Comparison of ENCODE assay signal across 14 cellular contexts in the genomic region with DNA sequence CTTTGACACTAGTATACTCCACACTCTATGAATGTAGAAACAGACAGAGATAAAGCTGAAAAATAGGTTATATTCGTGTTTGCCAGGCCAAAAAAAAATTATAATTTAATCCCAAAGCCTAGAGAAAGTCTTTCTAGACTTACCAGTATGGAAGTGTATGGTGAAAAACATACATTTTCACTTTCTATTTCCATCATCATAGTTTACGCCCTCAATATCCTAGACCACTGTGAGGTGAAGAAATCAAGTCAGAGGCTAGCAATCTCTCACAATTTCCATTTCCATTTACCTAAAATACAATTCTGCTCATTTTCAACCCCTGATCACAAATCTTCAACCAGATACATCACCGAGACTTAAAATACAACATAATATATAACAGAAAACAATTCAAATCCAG. TPM values are rescaled to one million over a fixed set of nuclear protein-coding genes. Genes with fewer than 3 reads are reported as not detected.
"Had no signal": no experiment of that assay in that cellular context is flagged by ENCODE, and none has a peak within 500 bp of the region (broad histone marks: within the 10 kb centered on the region; RNA-seq: fewer than 3 reads in every experiment).

No MANE protein-coding gene starts in this region.

- H3K27me3 Mint-ChIP-seq: activated CD4-positive, alpha-beta memory T cell treated with anti-CD3 and anti-CD28 coated beads for 36 hours had no signal

- H3K27me3 ChIP-seq: body of pancreas, pancreas, thyroid gland, uterus had no signal

- H3K36me3 Mint-ChIP-seq: activated CD4-positive, alpha-beta memory T cell treated with anti-CD3 and anti-CD28 coated beads for 36 hours had no signal

- H3K36me3 ChIP-seq: pancreas, thyroid gland, uterus had no signal

- FAIRE-seq: pancreas had no signal

- H3K27ac ChIP-seq: body of pancreas, epithelial cell of prostate, pancreas, thyroid gland, uterus had no signal

- H3K27ac Mint-ChIP-seq: activated CD4-positive, alpha-beta memory T cell treated with anti-CD3 and anti-CD28 coated beads for 36 hours had no signal

- H3K4me1 ChIP-seq: thyroid gland, uterus had no signal

- H3K4me3 ChIP-seq: body of pancreas, pancreas, thyroid gland, uterus had no signal

- H3K4me3 Mint-ChIP-seq: activated CD4-positive, alpha-beta memory T cell treated with anti-CD3 and anti-CD28 coated beads for 36 hours had no signal

- DNase-seq: activated CD4-positive, alpha-beta memory T cell treated with anti-CD3 and anti-CD28 coated beads for 36 hours; activated CD4-positive, CD25-positive, alpha-beta regulatory T cell treated with anti-CD3 and anti-CD28 coated beads, Interleukin-2, amount 50 U/mL, for 72 hours; body of pancreas; central memory CD4-positive, alpha-beta T cell; effector memory CD4-positive, alpha-beta T cell; mesendoderm; pancreas; stimulated activated CD4-positive, alpha-beta T cell treated with anti-CD3 and anti-CD28 coated beads, Interleukin-4, amount 100 ng/mL, for 1 hour; SW 1271; thyroid gland; uterus had no signal

- ATAC-seq: body of pancreas, pancreas had no signal

- H3K9me3 ChIP-seq: body of pancreas, pancreas, thyroid gland, uterus had no signal

- H3K9me3 Mint-ChIP-seq: activated CD4-positive, alpha-beta memory T cell treated with anti-CD3 and anti-CD28 coated beads for 36 hours had no signal

RNA-seq across cellular contexts. Expression of a gene that starts 16.2 kb away (rescaled TPM):
- total RNA-seq: activated CD4-positive, alpha-beta memory T cell treated with anti-CD3 and anti-CD28 coated beads for 36 hours; body of pancreas; kidney epithelial cell; liver; pancreas; thyroid gland had no signal
